Comparison of ENCODE assay signal across 10 cellular contexts in genomic region chr22:43004362-43005035, GRCh38. TPM values are rescaled to one million over a fixed set of nuclear protein-coding genes. Genes with fewer than 3 reads are reported as not detected.
A peak's percentile ranks its signal among the peaks of the same experiment; 100 is the strongest.
DNase-seq lines count a peak whose midpoint lies in the region; ATAC-seq, FAIRE-seq and TF ChIP-seq lines count a peak whose summit lies in the region.
"Had no signal": no experiment of that assay in that cellular context is flagged by ENCODE, and none has a peak within 500 bp of the region (broad histone marks: within the 10 kb centered on the region; RNA-seq: fewer than 3 reads in every experiment).

No MANE protein-coding gene starts in this region.

- 61% methylated on average over 13 of the region's 13 CpGs for WGBS in HepG2 (ENCODE audit: low lambda C conversion rate)

- no peak for TF ChIP-seq CTCF in activated B cell treated with CpG ODN at 0.5 μM for 24 hours (IDR thresholded peaks at IDR 0.05)
- TF ChIP-seq CTCF in HepG2 (CRISPR knock-in tag; IDR thresholded peaks at IDR 0.05), result no peak

- POLR2A ChIA-PET in activated B cell treated with CpG ODN at 0.5 μM for 24 hours (lab: Charles Lee), result interaction anchor here (0.6 to 1.8 kb wide), 4 partner anchors 11 to 349 kb away, joined by 4 to 10 read pairs (median 5); partner anchors contain the start of gene PACSIN2
- POLR2A ChIA-PET in HepG2 (lab: Yijun Ruan, JAX), result interaction anchor here (0.6 to 7.3 kb wide), 6 partner anchors 11 to 45 kb away, joined by 3 to 101 read pairs (median 4); partner anchors contain the start of gene PACSIN2

- TF ChIP-seq RAD21 in HepG2 (CRISPR knock-in tag; IDR thresholded peaks at IDR 0.05), result no peak

- intact Hi-C loops in activated B cell treated with CpG ODN at 0.5 μM for 24 hours (cut with micrococcal nuclease) (loop anchor here (5.0 kb wide), 1 partner anchor 37 kb away; no protein-coding TSS in a partner anchor), HepG2 (cut with micrococcal nuclease; ENCODE audit: unreplicated experiment) (no loop called here)

- H3K79me2 ChIP-seq in ACC112 (ENCODE audit: control insufficient read depth, insufficient read depth, low read length, unreplicated experiment) (peaks cover 93% of the 10 kb centered on the region), HepG2 (ENCODE audit: insufficient read depth, low read length) (peaks cover 98% of the 10 kb centered on the region)

- BruUV-seq in HepG2 (replicated peaks; lab: Mats Ljungman, UMichigan), result no TSS peak

- peak overlapping the region; percentile 25 for H3K4me2 ChIP-seq in HepG2 (ENCODE audit: low read depth, low read length)

- CTCF ChIA-PET in activated B cell treated with CpG ODN at 0.5 μM for 24 hours (lab: Charles Lee), result interaction anchor here (1.1 to 1.2 kb wide), 2 partner anchors 9 to 137 kb away, joined by 3 read pairs; no protein-coding TSS in a partner anchor
- CTCF ChIA-PET in HepG2 (lab: Yijun Ruan, JAX; ENCODE audit: low intra/inter-chr PET ratio, low total read pairs), result no interaction called here

- no peaks in the 10 kb centered on the region for H3K9me3 ChIP-seq in HUES48 (ENCODE audit: control insufficient read depth, insufficient read depth, low read length)
- no peaks in the 10 kb centered on the region for H3K9me3 ChIP-seq in HepG2 (ENCODE audit: low read length)
- H3K9me3 ChIP-seq: left lung had no signal

- H4K20me1 ChIP-seq in HepG2 (ENCODE audit: insufficient read depth, low read length), result peaks cover 59% of the 10 kb centered on the region

- H3K4me3 ChIP-seq in ACC112 (ENCODE audit: low read depth, low read length) (peak overlapping the region; percentile 24; the same call in 1 of the 2 replicates), HUES48 (ENCODE audit: low read depth, low read length) (no peak overlapping the region), HepG2 (replicated peaks in 1 of 3; ENCODE audit: insufficient read depth in 1 of 3, low read depth in 2 of 3, low read length in 3 of 3) (no peak overlapping the region)
- H3K4me3 ChIP-seq: left lung had no signal

- DNase-seq in activated B cell treated with CpG ODN at 0.5 μM for 24 hours (no peak), HepG2 (ENCODE audit: low spot score) (peak; percentile 58), H54 (ENCODE audit: insufficient read length, low spot score) (no peak), NCI-H2029 (lab: John Stamatoyannopoulos, UW) (no peak), foreskin melanocyte (no peak)
- DNase-seq: NCI-H446 had no signal

- TF ChIP-seq POLR2A in HepG2 (IDR thresholded peaks at IDR 0.05; ENCODE audit: insufficient read depth in 1 of 2, low read depth in 2 of 2, low read length in 2 of 2) (no peak), H54 (IDR thresholded peaks at IDR 0.05; ENCODE audit: low read depth, low read length) (no peak)

- H3K27ac ChIP-seq in ACC112 (ENCODE audit: low read depth, low read length) (peak overlapping the region; percentile 95), HUES48 (ENCODE audit: low read depth, low read length) (peak overlapping the region; percentile 20), HepG2 (ENCODE audit: extremely low read length, insufficient read depth, low read length) (peak overlapping the region; percentile 36)

- H3K36me3 ChIP-seq in ACC112 (ENCODE audit: insufficient read depth, low read length) (no peaks in the 10 kb centered on the region), HUES48 (ENCODE audit: control insufficient read depth, insufficient read depth, low read length) (0 out of 2 replicates have a peak, but pooled peaks cover 3% of the 10 kb centered on the region), HepG2 (replicated peaks in 1 of 2; ENCODE audit: control insufficient read depth in 1 of 2, insufficient read depth in 2 of 2, low read length in 2 of 2) (no peaks in the 10 kb centered on the region; a peak in 2 of 5 replicates)
- H3K36me3 ChIP-seq: left lung had no signal

- in situ Hi-C loops in HepG2 (cut with HindIII; ENCODE audit: extremely low pct_ligation_motif_present, low pct_unique_long_range_greater_than_20kb), result no loop called here

- H3K4me1 ChIP-seq in ACC112 (ENCODE audit: control insufficient read depth, insufficient read depth, low read length, unreplicated experiment) (peaks cover 75% of the 10 kb centered on the region), HUES48 (ENCODE audit: control insufficient read depth, insufficient read depth, low read length) (peaks cover 71% of the 10 kb centered on the region), HepG2 (ENCODE audit: insufficient read depth, low read length) (peaks cover 98% of the 10 kb centered on the region)

- H3K4me1 Mint-ChIP-seq in activated B cell treated with CpG ODN at 0.5 μM for 24 hours, result peaks cover 81% of the 10 kb centered on the region

- peak overlapping the region; percentile 56 for H3K27ac Mint-ChIP-seq in activated B cell treated with CpG ODN at 0.5 μM for 24 hours

- H3K27me3 Mint-ChIP-seq in activated B cell treated with CpG ODN at 0.5 μM for 24 hours, result no peaks in the 10 kb centered on the region

- ATAC-seq in activated B cell treated with CpG ODN at 0.5 μM for 24 hours (ENCODE audit: low read depth), result peak; percentile 63
- ATAC-seq in HepG2, result no peak
- ATAC-seq in HG02623 (IDR thresholded peaks at IDR 0.05; ENCODE audit: unreplicated experiment), result no peak
- ATAC-seq: left lung had no signal

- no peak for FAIRE-seq in HepG2 (lab: Jason Lieb, UNC)
- FAIRE-seq in H54 (lab: Jason Lieb, UNC), result no peak

- TF ChIP-seq EP300 in HepG2 (IDR thresholded peaks at IDR 0.05; ENCODE audit: low read depth in 2 of 2, low read length in 2 of 2) (no peak), HepG2 (CRISPR knock-in tag; IDR thresholded peaks at IDR 0.05; ENCODE audit: borderline replicate concordance) (no peak)

- no peaks in the 10 kb centered on the region for H3K9me3 Mint-ChIP-seq in activated B cell treated with CpG ODN at 0.5 μM for 24 hours

- H2AFZ ChIP-seq in ACC112 (ENCODE audit: low read length, unreplicated experiment) (no peak overlapping the region), HepG2 (ENCODE audit: low read length) (no peak overlapping the region)

- no peak overlapping the region for H3K9ac ChIP-seq in HUES48 (ENCODE audit: low read depth, low read length)
- H3K9ac ChIP-seq in HepG2 (ENCODE audit: insufficient read depth, low read depth, low read length), result no peak overlapping the region

- H3K36me3 Mint-ChIP-seq in activated B cell treated with CpG ODN at 0.5 μM for 24 hours (ENCODE audit: low read depth), result no peaks in the 10 kb centered on the region

- no peak overlapping the region for H3K4me3 Mint-ChIP-seq in activated B cell treated with CpG ODN at 0.5 μM for 24 hours

- H3K27me3 ChIP-seq in ACC112 (ENCODE audit: insufficient read depth, low read length), result no peaks in the 10 kb centered on the region
- no peaks in the 10 kb centered on the region for H3K27me3 ChIP-seq in HUES48 (ENCODE audit: control insufficient read depth, insufficient read depth, low read length)
- H3K27me3 ChIP-seq in HepG2 (ENCODE audit: control insufficient read depth in 1 of 2, insufficient read depth in 2 of 2, low read length in 2 of 2), result no peaks in the 10 kb centered on the region
- H3K27me3 ChIP-seq: left lung had no signal

TF ChIP-seq in HepG2, 621 proteins besides CTCF, POLR2A, EP300 and RAD21 (continues in another document):
- no peak for TF ChIP-seq CHD4 (IDR thresholded peaks at IDR 0.05; ENCODE audit: borderline replicate concordance, low read length)

RNA-seq across cellular contexts. Expression of gene PACSIN2, which starts 10.4 kb away (rescaled TPM):
- 47.5 and 48.9 TPM in 2 replicates for total RNA-seq in activated B cell treated with CpG ODN at 0.5 μM for 24 hours
- total RNA-seq in HepG2 (2016; rRNA removed; fragmentation: Illumina TruSeq; extraction: Trizol), result 54.1 and 65.1 TPM in 2 replicates
- total RNA-seq in HepG2 (2016; cell fraction: cytosol; rRNA removed; fragmentation: Illumina TruSeq; extraction: Trizol; ENCODE audit: low read depth), result 5.4 and 5.7 TPM in 2 replicates
- total RNA-seq in HepG2 (2016; cell fraction: insoluble cytoplasmic fraction; rRNA removed; fragmentation: Illumina TruSeq; extraction: Trizol), result 53.7 and 62.1 TPM in 2 replicates
- total RNA-seq in HepG2 (2016; cell fraction: membrane; rRNA removed; fragmentation: Illumina TruSeq; extraction: Trizol), result 15.4 and 16.7 TPM in 2 replicates
- total RNA-seq in HepG2 (2016; cell fraction: nucleus; rRNA removed; fragmentation: Illumina TruSeq; extraction: Trizol), result 35.2 and 37.4 TPM in 2 replicates
- 64.1 and 68.8 TPM in 2 replicates for polyA plus RNA-seq in HepG2 (2011; rRNA removed)
- 70.2 and 76.7 TPM in 2 replicates for polyA plus RNA-seq in HepG2 (2011; cell fraction: cytosol; rRNA removed)
- polyA plus RNA-seq in HepG2 (2011; cell fraction: nucleus; rRNA removed), result 42.1 and 45.1 TPM in 2 replicates
- polyA plus RNA-seq in HepG2 (2012), result 42.2 and 49.5 TPM in 2 replicates
- polyA plus RNA-seq in HepG2 (2016; cell fraction: cytosol; fragmentation: Illumina TruSeq; extraction: Trizol; ENCODE audit: low read depth), result 3.1 and 3.5 TPM in 2 replicates
- 60.9 and 68.0 TPM in 2 replicates for polyA plus RNA-seq in HepG2 (2016; cell fraction: insoluble cytoplasmic fraction; fragmentation: Illumina TruSeq; extraction: Trizol; ENCODE audit: low read depth)
- 8.6 and 9.2 TPM in 2 replicates for polyA plus RNA-seq in HepG2 (2016; cell fraction: membrane; fragmentation: Illumina TruSeq; extraction: Trizol; ENCODE audit: low read depth)
- polyA plus RNA-seq in HepG2 (2016; cell fraction: nucleus; fragmentation: Illumina TruSeq; extraction: Trizol; ENCODE audit: insufficient read depth, low read depth), result 40.7 and 42.6 TPM in 2 replicates
- 20.8 and 43.5 TPM in 2 replicates for polyA minus RNA-seq in HepG2 (2011; rRNA and poly(A)+ RNA removed; ENCODE audit: low replicate concordance)
- 26.2 and 26.4 TPM in 2 replicates for polyA minus RNA-seq in HepG2 (2011; cell fraction: cytosol; rRNA and poly(A)+ RNA removed)
- 29.3 and 33.6 TPM in 2 replicates for polyA minus RNA-seq in HepG2 (2011; cell fraction: nucleus; rRNA and poly(A)+ RNA removed)

Comparison
In these comparisons a context has a peak if more than half of its experiments do, and no peak if none do; other contexts are left out.
1. H3K27ac ChIP-seq: peak in every context shown above with its lines; median percentile 95 in ACC112; 36 in HepG2; 20 in HUES48.